In genomic region chr6:134166529-134167221, GRCh38 we compare ENCODE assay signal across 22 cellular contexts.
A peak's percentile ranks its signal among the peaks of the same experiment; 100 is the strongest.
DNase-seq lines count a peak whose midpoint lies in the region; ATAC-seq, FAIRE-seq and TF ChIP-seq lines count a peak whose summit lies in the region.
"Had no signal": no experiment of that assay in that cellular context is flagged by ENCODE, and none has a peak within 500 bp of the region (broad histone marks: within the 10 kb centered on the region; RNA-seq: fewer than 3 reads in every experiment).

No MANE protein-coding gene starts in this region.

- peak in 1 of 2 donors; percentile 55 for TF ChIP-seq POLR2A in Peyer's patch (IDR thresholded peaks at IDR 0.05)

- H3F3A ChIP-seq in SK-N-SH (replicated peaks; ENCODE audit: insufficient read depth): peaks cover 55% of the 10 kb centered on the region

- H3K27me3 ChIP-seq in SK-N-SH (ENCODE audit: insufficient read depth): no peaks in the 10 kb centered on the region
- no peaks in the 10 kb centered on the region for H3K27me3 ChIP-seq in layer of hippocampus (ENCODE audit: control insufficient read depth, insufficient read depth, low read length)
- no peaks in the 10 kb centered on the region for H3K27me3 ChIP-seq in small intestine (ENCODE audit: control insufficient read depth in 2 of 2, insufficient read depth in 2 of 2, low read length in 2 of 2)
- no peaks in the 10 kb centered on the region for H3K27me3 ChIP-seq in Peyer's patch
- no peaks in the 10 kb centered on the region for H3K27me3 ChIP-seq in MG63
- H3K27me3 ChIP-seq: gastroesophageal sphincter, upper lobe of left lung had no signal

- H3K9me3 ChIP-seq in SK-N-SH (no peaks in the 10 kb centered on the region), small intestine (ENCODE audit: control insufficient read depth, low read depth) (no peaks in the 10 kb centered on the region), Peyer's patch (no peaks in the 10 kb centered on the region), MG63 (no peaks in the 10 kb centered on the region)
- H3K9me3 ChIP-seq: gastroesophageal sphincter, upper lobe of left lung had no signal

- TF ChIP-seq RAD21 in SK-N-SH (IDR thresholded peaks at IDR 0.05; ENCODE audit: low read length): no peak

- peaks cover 30% of the 10 kb centered on the region for H4K20me1 ChIP-seq in SK-N-SH (ENCODE audit: insufficient read depth)

- in situ Hi-C loops in astrocyte of the spinal cord (cut with HindIII; ENCODE audit: low sequenced_read_pairs): loop anchor here (10.0 kb wide), 1 partner anchor 658 kb away; no protein-coding TSS in a partner anchor

- H3K79me2 ChIP-seq in SK-N-SH (ENCODE audit: insufficient read depth): peaks cover 13% of the 10 kb centered on the region

- no peak overlapping the region for H3K9ac ChIP-seq in SK-N-SH

- TF ChIP-seq CTCF in SK-N-SH (IDR thresholded peaks at IDR 0.05) (no peak), astrocyte of the spinal cord (IDR thresholded peaks at IDR 0.05; ENCODE audit: low read depth, low read length) (no peak), Peyer's patch (IDR thresholded peaks at IDR 0.05) (no peak)

- DNase-seq in SK-N-SH: no peak
- peak; percentile 55 for DNase-seq in astrocyte of the spinal cord (ENCODE audit: low read depth, low spot score)
- peak; percentile 55 for DNase-seq in small intestine
- no peak for DNase-seq in Peyer's patch
- DNase-seq in D341Med (ENCODE audit: low spot score): no peak
- DNase-seq in MG63: no peak
- DNase-seq: activated CD4-positive, CD25-positive, alpha-beta regulatory T cell; CD4-positive, CD25-positive, alpha-beta regulatory T cell; DND-41; endodermal cell; HCEC 1CT; left ventricle myocardium superior; NCI-H226; stimulated activated naive CD8-positive, alpha-beta T cell treated with anti-CD3 and anti-CD28 coated beads, Interleukin-15, Interleukin-2, amounts not matched to agents 100 U/mL and 50 U/mL, for 24 hours; T-cell; upper lobe of left lung had no signal

- FAIRE-seq in small intestine (lab: Jason Lieb, UNC): no peak
- FAIRE-seq: A204.1, GM19239, HTR-8/SVneo had no signal

- H3K4me2 ChIP-seq in SK-N-SH: no peak overlapping the region

- no peak for TF ChIP-seq EP300 in SK-N-SH (IDR thresholded peaks at IDR 0.05; ENCODE audit: borderline replicate concordance in 1 of 2, low read depth in 1 of 2, low read length in 1 of 2)

- no peak overlapping the region for H2AFZ ChIP-seq in SK-N-SH (ENCODE audit: low read depth)

- WGBS in SK-N-SH (ENCODE audit: low lambda C conversion rate): 93% methylated on average over 6 of the region's 6 CpGs
- 86 to 89% (median 86%) methylated on average over 6 of the region's 6 CpGs for WGBS in small intestine, 3 donors

- H3K36me3 ChIP-seq in SK-N-SH (replicated peaks in 1 of 2; ENCODE audit: control insufficient read depth in 1 of 2, insufficient read depth in 2 of 2, low read length in 1 of 2) (peaks cover 24 to 38% of the 10 kb centered on the region in 2 experiments), small intestine (ENCODE audit: control insufficient read depth in 2 of 2, insufficient read depth in 2 of 2, low read length in 2 of 2) (peaks cover 10 to 14% of the 10 kb centered on the region in 2 donors), Peyer's patch (peaks cover 0 to 32% (median 0%) of the 10 kb centered on the region in 3 donors), MG63 (peaks cover 28% of the 10 kb centered on the region)

- H3K9me2 ChIP-seq in SK-N-SH: no peaks in the 10 kb centered on the region

- CTCF ChIA-PET in SK-N-SH (lab: Yijun Ruan, JAX): interaction anchor here (0.6 to 5.6 kb wide), 7 partner anchors 10 to 774 kb away, joined by 3 to 29 read pairs (median 8); no protein-coding TSS in a partner anchor

- ATAC-seq in SK-N-SH treated with all-trans-retinoic acid at 6 μM for 48 hours: peak; percentile 14
- ATAC-seq: gastroesophageal sphincter; left ventricle myocardium superior; stimulated activated naive CD8-positive, alpha-beta T cell treated with anti-CD3 and anti-CD28 coated beads, Interleukin-15, Interleukin-2, amounts not matched to agents 100 U/mL and 50 U/mL, for 24 hours had no signal

- H3K4me3 ChIP-seq in SK-N-SH (ENCODE audit: low read depth in 2 of 2, low read length in 1 of 2): no peak overlapping the region
- no peak overlapping the region for H3K4me3 ChIP-seq in astrocyte of the spinal cord (ENCODE audit: low read depth, low read length)
- H3K4me3 ChIP-seq in small intestine (ENCODE audit: low read depth in 1 of 2, low read length in 2 of 2): no peak overlapping the region
- no peak overlapping the region for H3K4me3 ChIP-seq in Peyer's patch
- no peak overlapping the region for H3K4me3 ChIP-seq in MG63
- H3K4me3 ChIP-seq: gastroesophageal sphincter, upper lobe of left lung had no signal

- POLR2A ChIA-PET in SK-N-SH (lab: Yijun Ruan, JAX): no interaction called here

- H3K4me1 ChIP-seq in SK-N-SH (ENCODE audit: control insufficient read depth in 1 of 2, insufficient read depth in 2 of 2, low read depth in 1 of 2, low read length in 1 of 2) (peaks cover 12 to 28% of the 10 kb centered on the region in 2 experiments), small intestine (ENCODE audit: control insufficient read depth in 2 of 2, insufficient read depth in 1 of 2, low read depth in 1 of 2, low read length in 1 of 2) (peaks cover 0 to 1% of the 10 kb centered on the region in 2 donors), Peyer's patch (peaks cover 0 to 5% (median 0%) of the 10 kb centered on the region in 4 donors)
- H3K4me1 ChIP-seq: gastroesophageal sphincter had no signal

- H3K27ac ChIP-seq in SK-N-SH (ENCODE audit: low read depth in 2 of 2, low read length in 1 of 2) (no peak overlapping the region), layer of hippocampus (ENCODE audit: low read depth, low read length) (peak overlapping the region; percentile 12), small intestine (ENCODE audit: low read depth in 1 of 2, low read length in 1 of 2) (peak overlapping the region in 1 of 2 donors; percentile 35), Peyer's patch (peak overlapping the region in 2 of 4 donors; percentile 6 to 63)
- H3K27ac ChIP-seq: gastroesophageal sphincter had no signal

TF ChIP-seq in SK-N-SH treated with all-trans-retinoic acid at 6 μM for 48 hours, 23 proteins besides CTCF, POLR2A, EP300 and RAD21:
- TF ChIP-seq TOX (CRISPR knock-in tag; IDR thresholded peaks at IDR 0.05; ENCODE audit: borderline replicate concordance) (no peak), CREB5 (CRISPR knock-in tag; IDR thresholded peaks at IDR 0.05; ENCODE audit: low read depth) (0 out of 2 replicates have a peak, but pooled peaks have one; percentile 12)

TF ChIP-seq in SK-N-SH, 30 proteins besides CTCF, POLR2A, EP300 and RAD21 (continues in another document):
- TF ChIP-seq YY1 (IDR thresholded peaks at IDR 0.05; ENCODE audit: low read depth) (no peak), MAX (IDR thresholded peaks at IDR 0.05; ENCODE audit: low read depth) (no peak), JUND (IDR thresholded peaks at IDR 0.05) (no peak), TAF1 (IDR thresholded peaks at IDR 0.05; ENCODE audit: borderline replicate concordance, low read depth, low read length) (no peak), ELF1 (IDR thresholded peaks at IDR 0.05) (no peak), MXI1 (IDR thresholded peaks at IDR 0.05; ENCODE audit: low read depth, low read length) (no peak), REST (IDR thresholded peaks at IDR 0.05; ENCODE audit: low read depth, low read length) (no peak), ZBTB33 (IDR thresholded peaks at IDR 0.05; ENCODE audit: borderline replicate concordance, low read depth) (no peak), SIN3A (IDR thresholded peaks at IDR 0.05; ENCODE audit: borderline replicate concordance, low read depth, low read length) (no peak), GATA2 (CRISPR knock-in tag; IDR thresholded peaks at IDR 0.05) (no peak), MEF2A (IDR thresholded peaks at IDR 0.05; ENCODE audit: borderline replicate concordance, low read depth) (no peak)

Comparison
In these comparisons a context has a peak if more than half of its experiments do, and no peak if none do; other contexts are left out.
1. DNase-seq: peak in astrocyte of the spinal cord (single experiment) and small intestine (single experiment); none in SK-N-SH (single experiment), Peyer's patch (0 of 3), D341Med (single experiment) and MG63 (single experiment).